27 cellular contexts compared by ENCODE assay signal in genomic region chr11:35360059-35360530, GRCh38. TPM values are rescaled to one million over a fixed set of nuclear protein-coding genes. Genes with fewer than 3 reads are reported as not detected.
DNase-seq lines count a peak whose midpoint lies in the region; ATAC-seq and TF ChIP-seq lines count a peak whose summit lies in the region.
"Had no signal": no experiment of that assay in that cellular context is flagged by ENCODE, and none has a peak within 500 bp of the region (broad histone marks: within the 10 kb centered on the region; RNA-seq: fewer than 3 reads in every experiment).

No MANE protein-coding gene starts in this region.

- H3K4me3 ChIP-seq in right lobe of liver (peak overlapping the region in 2 of 3 donors; percentile 18 to 60), suprapubic skin (no peak overlapping the region)
- H3K4me3 ChIP-seq: BLaER1 treated with 17β-estradiol and CSF1 and Interleukin-3, amounts not matched to agents 10 nM and 100 nM; colonic mucosa; GM23338 had no signal

- intact Hi-C loops in right lobe of liver (cut with DNase I) = no loop called here

- H3K27me3 ChIP-seq in right lobe of liver = no peaks in the 10 kb centered on the region
- no peaks in the 10 kb centered on the region for H3K27me3 ChIP-seq in suprapubic skin
- H3K27me3 ChIP-seq: BLaER1 treated with 17β-estradiol and CSF1 and Interleukin-3, amounts not matched to agents 10 nM and 100 nM; colonic mucosa had no signal

- peaks cover 0 to 7% (median 0%) of the 10 kb centered on the region in 4 donors for H3K36me3 ChIP-seq in right lobe of liver
- H3K36me3 ChIP-seq in suprapubic skin = no peaks in the 10 kb centered on the region
- H3K36me3 ChIP-seq: BLaER1 treated with 17β-estradiol and CSF1 and Interleukin-3, amounts not matched to agents 10 nM and 100 nM; colonic mucosa had no signal

- H3K9me3 ChIP-seq in right lobe of liver = no peaks in the 10 kb centered on the region
- H3K9me3 ChIP-seq in suprapubic skin = no peaks in the 10 kb centered on the region
- H3K9me3 ChIP-seq: BLaER1 treated with 17β-estradiol and CSF1 and Interleukin-3, amounts not matched to agents 10 nM and 100 nM; colonic mucosa had no signal

- H3K27ac ChIP-seq in adipose tissue (ENCODE audit: low read depth, low read length) (peak overlapping the region; percentile 49), caudate nucleus (ENCODE audit: low read depth, low read length) (peak overlapping the region; percentile 1), right lobe of liver (peak overlapping the region; percentile 78 to 98 (median 91)), suprapubic skin (peak overlapping the region; percentile 66)
- H3K27ac ChIP-seq: BLaER1 treated with 17β-estradiol and CSF1 and Interleukin-3, amounts not matched to agents 10 nM and 100 nM; colonic mucosa had no signal

- TF ChIP-seq CTCF in right lobe of liver (IDR thresholded peaks at IDR 0.05) (no peak), suprapubic skin (IDR thresholded peaks at IDR 0.05) (no peak), GM13977 (IDR thresholded peaks at IDR 0.05; ENCODE audit: extremely low read depth, insufficient read depth, missing control alignments) (no peak)

- 58 to 62% (median 62%) methylated on average over 6 of the region's 6 CpGs for WGBS in adipose tissue, 3 donors
- 19% methylated on average over 6 of the region's 6 CpGs for WGBS in right lobe of liver (ENCODE audit: insufficient coverage, low coverage, low lambda C conversion rate, missing lambda C conversion rate)
- 73% methylated on average over 6 of the region's 6 CpGs for WGBS in suprapubic skin

- H3K4me1 ChIP-seq in right lobe of liver = peaks cover 0 to 46% (median 19%) of the 10 kb centered on the region in 4 donors
- peaks cover 39% of the 10 kb centered on the region for H3K4me1 ChIP-seq in suprapubic skin
- H3K4me1 ChIP-seq: colonic mucosa had no signal

- ATAC-seq in right lobe of liver = peak; percentile 62 to 75 (median 66)
- ATAC-seq: activated naive CD8-positive, alpha-beta T cell treated with anti-CD3 and anti-CD28 coated beads, Interleukin-2, amount 50 U/mL, for 24 hours; GM23338; left ventricle myocardium superior; naive thymus-derived CD4-positive, alpha-beta T cell; stimulated activated memory B cell treated with anti-CD40 and anti-IgM and Interleukin-4, amounts not matched to agents 10 μg/mL and 1 μg/mL and 100 μg/mL, for 72 hours had no signal

- DNase-seq in caudate nucleus (lab: John Stamatoyannopoulos, UW) = no peak
- peak in 2 of 3 donors; percentile 54 to 62 for DNase-seq in right lobe of liver
- DNase-seq in suprapubic skin (ENCODE audit: low spot score in 2 of 2) = no peak
- no peak for DNase-seq in activated CD4-positive, CD25-positive, alpha-beta regulatory T cell (lab: John Stamatoyannopoulos, UW)
- no peak for DNase-seq in GM13977 (ENCODE audit: low spot score)
- DNase-seq in OCI-M2 (lab: John Stamatoyannopoulos, UW; ENCODE audit: unreplicated experiment) = no peak
- DNase-seq: activated effector memory CD4-positive, alpha-beta T cell treated with anti-CD3 and anti-CD28 coated beads, Interleukin-2, amount 50 U/mL, for 16 hours; activated naive CD8-positive, alpha-beta T cell treated with anti-CD3 and anti-CD28 coated beads, Interleukin-2, amount 50 U/mL, for 24 hours; activated T-cell treated with anti-CD3 and anti-CD28 coated beads, Interleukin-2, amount 50 U/mL, for 1 hour; colonic mucosa; DMS53; foreskin melanocyte; Karpas-422; left ventricle myocardium superior; MV-4-11; naive thymus-derived CD4-positive, alpha-beta T cell; NCI-H1436 treated with DMSO at 0.1 percent for 48 hours; NCI-H82; occipital lobe; RPMI8226; stimulated activated CD4-positive, alpha-beta T cell treated with anti-CD3 and anti-CD28 coated beads, Interleukin-4, amount 100 ng/mL, for 24 hours; T-helper 1 cell had no signal

- TF ChIP-seq EP300 in suprapubic skin (IDR thresholded peaks at IDR 0.05) = no peak

- TF ChIP-seq POLR2A in right lobe of liver (IDR thresholded peaks at IDR 0.05) (no peak), suprapubic skin (IDR thresholded peaks at IDR 0.05) (no peak)

- in situ Hi-C loops in GM13977 (cut with MboI; ENCODE audit: low pct_unique_long_range_greater_than_20kb, low sequenced_read_pairs, unreplicated experiment) = no loop called here

RNA-seq across cellular contexts. Expression of gene SLC1A2, which starts 59.3 kb away (rescaled TPM):
- 10 to 100 TPM in 1 of 3 donors, under 1 TPM in 2; 0.22 to 13.1 (median 0.37) TPM for polyA plus RNA-seq in adipose tissue
- 10 to 100 TPM in 4 of 6 experiments, 1 to 10 TPM in 2; 7.6 to 87.4 (median 13.3) TPM for total RNA-seq in right lobe of liver
- 1 to 10 TPM; 1.0 to 3.4 (median 2.0) TPM for total RNA-seq in suprapubic skin
- total RNA-seq: activated CD8-positive, alpha-beta memory T cell treated with anti-CD3 and anti-CD28 coated beads for 36 hours had no signal
- polyA plus RNA-seq: naive thymus-derived CD4-positive, alpha-beta T cell had no signal

Comparison
In these comparisons a context has a peak if more than half of its experiments do, and no peak if none do; other contexts are left out.
1. H3K27ac ChIP-seq: peak in every context shown above with its lines; median percentile 91 in right lobe of liver; 66 in suprapubic skin; 49 in adipose tissue; 1 in caudate nucleus.
2. DNase-seq: peak in right lobe of liver (2 of 3); none in caudate nucleus (0 of 61), suprapubic skin (0 of 2), activated CD4-positive, CD25-positive, alpha-beta regulatory T cell (0 of 4), GM13977 (single experiment) and OCI-M2 (single experiment).